In genomic region chr1:162977944-162978568, GRCh38 we compare ENCODE assay signal across 22 cellular contexts.
DNase-seq lines count a peak whose midpoint lies in the region; ATAC-seq and TF ChIP-seq lines count a peak whose summit lies in the region.
"Had no signal": no experiment of that assay in that cellular context is flagged by ENCODE, and none has a peak within 500 bp of the region (broad histone marks: within the 10 kb centered on the region; RNA-seq: fewer than 3 reads in every experiment).

No MANE protein-coding gene starts in this region.

- no peak overlapping the region for H3K23ac ChIP-seq in trophoblast cell (ENCODE audit: low read length)

- no peak overlapping the region for H3K14ac ChIP-seq in trophoblast cell (ENCODE audit: low read length)

- WGBS in trophoblast cell (ENCODE audit: extremely low coverage, insufficient coverage, insufficient read length): no CpG with 5 or more reads among the region's 8 CpGs

- no peak overlapping the region for H4K12ac ChIP-seq in trophoblast cell (ENCODE audit: low read depth, low read length)

- DNase-seq in BJ (ENCODE audit: low read depth) (peak; percentile 66), HFFc6 (no peak), SK-N-DZ (ENCODE audit: low spot score) (peak; percentile 44), fibroblast of villous mesenchyme (ENCODE audit: low read depth) (peak; percentile 61), KBM-7 (no peak), trophoblast cell (no peak), T-helper 9 cell (no peak)
- DNase-seq: CD8-positive, alpha-beta T cell; cerebellar nuclear complex; DMS79; effector CD4-positive, alpha-beta T cell; left lung; NCI-H146; NCI-H345; nephron progenitor cell; SW 1271 had no signal

- H3K27me3 ChIP-seq in BJ (ENCODE audit: control insufficient read depth, insufficient read depth, low read length) (no peaks in the 10 kb centered on the region), trophoblast cell (ENCODE audit: insufficient read depth, low read length) (no peaks in the 10 kb centered on the region)
- H3K27me3 ChIP-seq: left lung had no signal

- no peak overlapping the region for H3K9ac ChIP-seq in trophoblast cell (ENCODE audit: low read length)

- no peaks in the 10 kb centered on the region for H3K79me1 ChIP-seq in trophoblast cell (ENCODE audit: low read length)

- no peak overlapping the region for H3K27ac ChIP-seq in trophoblast cell (ENCODE audit: low read depth, low read length)
- H3K27ac ChIP-seq: left lung, thoracic aorta had no signal

- H2BK120ac ChIP-seq in trophoblast cell (ENCODE audit: insufficient read depth, low read length, poor library complexity): no peak overlapping the region

- H3K9me3 Mint-ChIP-seq in HFFc6: no peaks in the 10 kb centered on the region
- H3K9me3 Mint-ChIP-seq: CD8-positive, alpha-beta T cell; IgD-negative memory B cell; nephron progenitor cell; stimulated activated memory B cell treated with anti-CD40 and anti-IgM and Interleukin-4, amounts not matched to agents 10 μg/mL and 1 μg/mL and 100 μg/mL, for 72 hours had no signal

- no peak overlapping the region for H3K4me3 Mint-ChIP-seq in HFFc6
- H3K4me3 Mint-ChIP-seq: activated naive CD8-positive, alpha-beta T cell; CD8-positive, alpha-beta T cell; IgD-negative memory B cell; nephron progenitor cell; stimulated activated memory B cell treated with anti-CD40 and anti-IgM and Interleukin-4, amounts not matched to agents 10 μg/mL and 1 μg/mL and 100 μg/mL, for 72 hours had no signal

- ATAC-seq in GM21515 (IDR thresholded peaks at IDR 0.05; ENCODE audit: unreplicated experiment): no peak
- ATAC-seq: CD8-positive, alpha-beta T cell; esophagus mucosa; left lung; stimulated activated memory B cell treated with anti-CD40 and anti-IgM and Interleukin-4, amounts not matched to agents 10 μg/mL and 1 μg/mL and 100 μg/mL, for 72 hours had no signal

- no peak overlapping the region for H2BK5ac ChIP-seq in trophoblast cell (ENCODE audit: low read depth, low read length, poor library complexity)

- H3K36me3 ChIP-seq in BJ (ENCODE audit: control insufficient read depth, insufficient read depth, low read length) (no peaks in the 10 kb centered on the region), trophoblast cell (ENCODE audit: control insufficient read depth in 1 of 2, insufficient read depth in 2 of 2, low read length in 2 of 2) (no peaks in the 10 kb centered on the region)
- H3K36me3 ChIP-seq: left lung, thoracic aorta had no signal

- no peak overlapping the region for H2BK12ac ChIP-seq in trophoblast cell (ENCODE audit: low read length)

- H3K18ac ChIP-seq in trophoblast cell (ENCODE audit: low read length): no peak overlapping the region

- CTCF ChIA-PET in BJ (lab: Yijun Ruan, JAX): interaction anchor here (1.0 to 1.3 kb wide), 2 partner anchors 10 to 91 kb away, joined by 4 read pairs; partner anchors contain the start of gene RGS4

- H3K79me2 ChIP-seq in trophoblast cell (ENCODE audit: control insufficient read depth, insufficient read depth, low read length, poor library complexity): no peaks in the 10 kb centered on the region

- no peaks in the 10 kb centered on the region for H3K4me1 ChIP-seq in trophoblast cell (ENCODE audit: control insufficient read depth in 1 of 2, insufficient read depth in 2 of 2, low read length in 2 of 2)
- H3K4me1 ChIP-seq: left lung had no signal

- H3K4me3 ChIP-seq in BJ (ENCODE audit: low read depth, low read length) (no peak overlapping the region), fibroblast of villous mesenchyme (ENCODE audit: low read depth, low read length) (no peak overlapping the region), trophoblast cell (ENCODE audit: low read depth, low read length) (no peak overlapping the region)
- H3K4me3 ChIP-seq: left lung, thoracic aorta had no signal

- TF ChIP-seq CTCF in BJ (IDR thresholded peaks at IDR 0.05; ENCODE audit: insufficient read depth, low read depth, low read length) (0 out of 2 replicates have a peak, but pooled peaks have one; percentile 16), HFFc6 (IDR thresholded peaks at IDR 0.05) (no peak), fibroblast of villous mesenchyme (IDR thresholded peaks at IDR 0.05; ENCODE audit: insufficient read depth, low read depth, low read length) (no peak)

- in situ Hi-C loops in KBM-7 (cut with MboI; ENCODE audit: low pct_unique_long_range_greater_than_20kb, low sequenced_read_pairs): no loop called here

- H4K91ac ChIP-seq in trophoblast cell (ENCODE audit: low read depth, low read length): no peak overlapping the region

- no peak overlapping the region for H3K4me2 ChIP-seq in trophoblast cell (ENCODE audit: low read length)

- no peaks in the 10 kb centered on the region for H3K9me3 ChIP-seq in trophoblast cell (ENCODE audit: insufficient read depth, low read depth, low read length)
- H3K9me3 ChIP-seq: left lung, thoracic aorta had no signal

- H3K4me1 Mint-ChIP-seq in HFFc6 (ENCODE audit: low read depth): peaks cover 52% of the 10 kb centered on the region
- H3K4me1 Mint-ChIP-seq: IgD-negative memory B cell; nephron progenitor cell; stimulated activated memory B cell treated with anti-CD40 and anti-IgM and Interleukin-4, amounts not matched to agents 10 μg/mL and 1 μg/mL and 100 μg/mL, for 72 hours had no signal

- POLR2A ChIA-PET in BJ (lab: Charles Lee): no interaction called here

- no peak overlapping the region for H3K4ac ChIP-seq in trophoblast cell (ENCODE audit: low read depth, low read length)

- H3K27me3 Mint-ChIP-seq in HFFc6 (ENCODE audit: insufficient read depth): no peaks in the 10 kb centered on the region; the same call in 1 of the 2 replicates

- H4K8ac ChIP-seq in trophoblast cell (ENCODE audit: low read depth, low read length): no peak overlapping the region

- no peak overlapping the region for H2AFZ ChIP-seq in trophoblast cell (ENCODE audit: insufficient read depth, low read length, poor library complexity)

- H3K36me3 Mint-ChIP-seq in HFFc6 (ENCODE audit: low read depth): peaks cover 5% of the 10 kb centered on the region; the same call in 1 of the 2 replicates
- H3K36me3 Mint-ChIP-seq: activated naive CD8-positive, alpha-beta T cell; CD8-positive, alpha-beta T cell; IgD-negative memory B cell; stimulated activated memory B cell treated with anti-CD40 and anti-IgM and Interleukin-4, amounts not matched to agents 10 μg/mL and 1 μg/mL and 100 μg/mL, for 72 hours had no signal

- no peak overlapping the region for H2AK5ac ChIP-seq in trophoblast cell (ENCODE audit: low read length)

- peak overlapping the region; percentile 46 for H3K27ac Mint-ChIP-seq in HFFc6
- H3K27ac Mint-ChIP-seq: activated naive CD8-positive, alpha-beta T cell; CD8-positive, alpha-beta T cell; IgD-negative memory B cell; nephron progenitor cell; stimulated activated memory B cell treated with anti-CD40 and anti-IgM and Interleukin-4, amounts not matched to agents 10 μg/mL and 1 μg/mL and 100 μg/mL, for 72 hours had no signal

Comparison
In these comparisons a context has a peak if more than half of its experiments do, and no peak if none do; other contexts are left out.
1. DNase-seq: peak in BJ (single experiment), SK-N-DZ (single experiment) and fibroblast of villous mesenchyme (single experiment); none in HFFc6 (single experiment), KBM-7 (single experiment), trophoblast cell (0 of 2) and T-helper 9 cell (single experiment).